ENCODE assay signal across 17 cellular contexts in genomic region chr12:25875661-25876060, GRCh38.
"Had no signal": no experiment of that assay in that cellular context is flagged by ENCODE, and none has a peak within 500 bp of the region (broad histone marks: within the 10 kb centered on the region; RNA-seq: fewer than 3 reads in every experiment).

No MANE protein-coding gene starts in this region.

- H2AFZ ChIP-seq: parathyroid adenoma had no signal

- H3K27ac Mint-ChIP-seq: activated CD4-positive, alpha-beta T cell treated with anti-CD3 and anti-CD28 coated beads, Interleukin-2, amount 10 ng/mL, durations not matched to agents 7 days and 5 days; activated T-helper 1 cell treated with anti-CD3 and anti-CD28 coated beads, Interleukin-12 subunit alpha, Interleukin-12 subunit beta, Interleukin-2, Interleukin-4 antibody, amounts not matched to agents 30 ng/mL and 10 ng/mL and 1 ng/mL, durations not matched to agents 14 hours and 24 hours and 36 hours; immature natural killer cell; stimulated activated naive CD8-positive, alpha-beta T cell treated with anti-CD3 and anti-CD28 coated beads, Interleukin-15, amount 100 ng/mL, for 72 hours had no signal

- ATAC-seq: esophagus mucosa; heart left ventricle; lower lobe of right lung; stimulated activated naive CD8-positive, alpha-beta T cell treated with anti-CD3 and anti-CD28 coated beads, Interleukin-15, amount 100 ng/mL, for 72 hours had no signal

- H3K4me1 ChIP-seq: ascending aorta, breast epithelium, heart left ventricle, lower lobe of right lung, parathyroid adenoma, testis had no signal

- H3K36me3 Mint-ChIP-seq: immature natural killer cell had no signal

- H3K27me3 Mint-ChIP-seq: stimulated activated naive CD8-positive, alpha-beta T cell treated with anti-CD3 and anti-CD28 coated beads, Interleukin-15, amount 100 ng/mL, for 72 hours had no signal

- H3K27ac ChIP-seq: ascending aorta, breast epithelium, dorsolateral prefrontal cortex, heart left ventricle, lower lobe of right lung, parathyroid adenoma, testis had no signal

- H3K4me1 Mint-ChIP-seq: activated CD4-positive, alpha-beta T cell treated with anti-CD3 and anti-CD28 coated beads, Interleukin-2, amount 10 ng/mL, durations not matched to agents 7 days and 5 days; immature natural killer cell; stimulated activated naive CD8-positive, alpha-beta T cell treated with anti-CD3 and anti-CD28 coated beads, Interleukin-15, amount 100 ng/mL, for 72 hours had no signal

- H3K4me3 ChIP-seq: ascending aorta, breast epithelium, dorsolateral prefrontal cortex, heart left ventricle, lower lobe of right lung, testis had no signal

- H3K9me3 Mint-ChIP-seq: activated CD4-positive, alpha-beta T cell treated with anti-CD3 and anti-CD28 coated beads, Interleukin-2, amount 10 ng/mL, durations not matched to agents 7 days and 5 days; activated T-helper 1 cell treated with anti-CD3 and anti-CD28 coated beads, Interleukin-12 subunit alpha, Interleukin-12 subunit beta, Interleukin-2, Interleukin-4 antibody, amounts not matched to agents 30 ng/mL and 10 ng/mL and 1 ng/mL, durations not matched to agents 14 hours and 24 hours and 36 hours had no signal

- H3K9me3 ChIP-seq: ascending aorta, breast epithelium, heart left ventricle, lower lobe of right lung, testis had no signal

- DNase-seq: activated CD4-positive, alpha-beta T cell treated with anti-CD3 and anti-CD28 coated beads, Interleukin-2, amount 10 ng/mL, durations not matched to agents 7 days and 5 days; activated CD4-positive, CD25-positive, alpha-beta regulatory T cell; activated CD8-positive, alpha-beta memory T cell treated with anti-CD3 and anti-CD28 coated beads for 24 hours; dorsolateral prefrontal cortex; heart left ventricle; immature natural killer cell; lower lobe of right lung; midbrain; stimulated activated CD4-positive, alpha-beta T cell treated with anti-CD3 and anti-CD28 coated beads, Interleukin-1b, Interleukin-23, amount 100 ng/mL, for 48 hours; stimulated activated naive CD8-positive, alpha-beta T cell treated with anti-CD3 and anti-CD28 coated beads, Interleukin-15, amount 100 ng/mL, for 72 hours; T-helper 2 cell; testis had no signal

- H3K27me3 ChIP-seq: ascending aorta, breast epithelium, testis had no signal

- H3K4me3 Mint-ChIP-seq: activated CD4-positive, alpha-beta T cell treated with anti-CD3 and anti-CD28 coated beads, Interleukin-2, amount 10 ng/mL, durations not matched to agents 7 days and 5 days; activated T-helper 1 cell treated with anti-CD3 and anti-CD28 coated beads, Interleukin-12 subunit alpha, Interleukin-12 subunit beta, Interleukin-2, Interleukin-4 antibody, amounts not matched to agents 30 ng/mL and 10 ng/mL and 1 ng/mL, durations not matched to agents 14 hours and 24 hours and 36 hours; immature natural killer cell; stimulated activated naive CD8-positive, alpha-beta T cell treated with anti-CD3 and anti-CD28 coated beads, Interleukin-15, amount 100 ng/mL, for 72 hours had no signal

- H3K36me3 ChIP-seq: ascending aorta, breast epithelium, heart left ventricle, lower lobe of right lung had no signal

- H3K79me2 ChIP-seq: parathyroid adenoma had no signal
